Comparison of ENCODE assay signal across 28 cellular contexts in the genomic region with DNA sequence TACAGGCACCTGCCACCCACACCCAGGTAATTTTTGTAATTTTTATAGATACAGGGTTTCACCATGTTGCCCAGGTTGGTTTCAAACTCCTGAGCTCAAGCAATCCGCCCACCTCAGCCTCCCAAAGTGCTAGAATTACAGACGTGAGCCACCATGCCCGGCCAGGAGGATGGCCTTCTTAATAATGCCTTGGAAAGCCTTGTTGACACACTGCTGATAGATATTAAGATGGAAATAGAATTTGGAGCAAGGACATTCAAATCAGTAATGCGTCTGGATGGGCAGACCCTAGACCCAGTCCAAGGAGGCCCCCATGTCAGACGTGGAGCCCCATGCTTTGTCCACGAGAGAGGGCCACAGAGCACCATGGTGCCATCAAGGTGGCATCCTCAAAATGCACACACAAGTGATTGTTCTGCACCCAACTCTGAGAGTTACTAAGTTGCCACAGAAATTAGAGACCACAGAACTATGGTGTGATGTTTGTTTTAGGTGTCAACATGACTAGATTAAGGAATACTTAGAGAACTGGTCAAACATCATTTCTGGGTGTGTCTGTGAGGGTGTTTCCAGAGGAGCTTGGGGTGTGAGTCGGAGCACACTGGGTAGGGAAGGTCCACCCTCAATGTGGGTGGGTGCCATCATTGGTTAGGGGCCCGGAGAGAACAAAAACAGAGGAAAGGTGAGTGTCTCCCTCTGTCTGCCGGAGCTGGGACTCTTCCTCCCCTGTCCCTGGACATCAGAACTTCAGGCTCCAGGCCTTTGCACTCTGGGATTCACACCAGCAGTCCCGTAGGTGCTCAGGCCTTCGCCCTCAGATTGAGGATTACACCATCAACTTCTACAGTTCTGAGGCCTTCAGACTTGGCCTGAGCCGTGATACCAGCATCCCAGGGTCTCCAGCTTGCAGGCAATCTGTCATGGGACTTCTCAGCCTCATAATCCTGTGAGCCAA. TPM values are rescaled to one million over a fixed set of nuclear protein-coding genes. Genes with fewer than 3 reads are reported as not detected.
DNase-seq lines count a peak whose midpoint lies in the region; ATAC-seq and TF ChIP-seq lines count a peak whose summit lies in the region.
"Had no signal": no experiment of that assay in that cellular context is flagged by ENCODE, and none has a peak within 500 bp of the region (broad histone marks: within the 10 kb centered on the region; RNA-seq: fewer than 3 reads in every experiment).

No MANE protein-coding gene starts in this region.

- no peak overlapping the region for H3K27ac ChIP-seq in GM23248
- no peak overlapping the region for H3K27ac ChIP-seq in adrenal gland
- H3K27ac ChIP-seq: esophagus squamous epithelium, prostate gland, tibial nerve had no signal

- no peaks in the 10 kb centered on the region for H3K4me1 ChIP-seq in GM23248 (ENCODE audit: insufficient read depth)
- H3K4me1 ChIP-seq in adrenal gland (replicated peaks in 1 of 2): no peaks in the 10 kb centered on the region
- H3K4me1 ChIP-seq: Caco-2, esophagus squamous epithelium, prostate gland had no signal

- H3K36me3 ChIP-seq in GM23248 (ENCODE audit: low read depth): no peaks in the 10 kb centered on the region
- no peaks in the 10 kb centered on the region for H3K36me3 ChIP-seq in adrenal gland (replicated peaks in 1 of 2)
- H3K36me3 ChIP-seq: esophagus squamous epithelium, prostate gland, tibial nerve had no signal

- no peaks in the 10 kb centered on the region for H3K4me1 Mint-ChIP-seq in activated T-cell treated with anti-CD3 and anti-CD28 coated beads, Interleukin-2, amount 50 U/mL, for 4 hours (ENCODE audit: low read depth)
- H3K4me1 Mint-ChIP-seq: activated CD4-positive, alpha-beta memory T cell treated with anti-CD3 and anti-CD28 coated beads, Interleukin-2, amount 10 ng/mL, durations not matched to agents 7 days and 5 days; activated naive CD4-positive, alpha-beta T cell treated with anti-CD3 and anti-CD28 coated beads, Interleukin-2, amount 10 ng/mL, durations not matched to agents 7 days and 5 days; central memory CD8-positive, alpha-beta T cell; IgD-negative memory B cell; T-helper 17 cell had no signal

- intact Hi-C loops in posterior vena cava (cut with DNase I): no loop called here
- intact Hi-C loops in adrenal gland (cut with DNase I): no loop called here

- H2AFZ ChIP-seq in GM23248: no peak overlapping the region

- no peaks in the 10 kb centered on the region for H3K36me3 Mint-ChIP-seq in activated T-cell treated with anti-CD3 and anti-CD28 coated beads, Interleukin-2, amount 50 U/mL, for 4 hours (ENCODE audit: insufficient read depth)
- H3K36me3 Mint-ChIP-seq: activated naive CD4-positive, alpha-beta T cell treated with anti-CD3 and anti-CD28 coated beads, Interleukin-2, amount 10 ng/mL, durations not matched to agents 7 days and 5 days; IgD-negative memory B cell had no signal

- H3K9me3 Mint-ChIP-seq in activated T-cell treated with anti-CD3 and anti-CD28 coated beads, Interleukin-2, amount 50 U/mL, for 4 hours: no peaks in the 10 kb centered on the region
- H3K9me3 Mint-ChIP-seq: activated CD4-positive, alpha-beta memory T cell treated with anti-CD3 and anti-CD28 coated beads, Interleukin-2, amount 10 ng/mL, durations not matched to agents 7 days and 5 days; activated naive CD4-positive, alpha-beta T cell treated with anti-CD3 and anti-CD28 coated beads, Interleukin-2, amount 10 ng/mL, durations not matched to agents 7 days and 5 days; central memory CD8-positive, alpha-beta T cell; IgD-negative memory B cell; stimulated activated naive CD8-positive, alpha-beta T cell treated with anti-CD3 and anti-CD28 coated beads, Interleukin-15, Interleukin-2, amounts not matched to agents 100 ng/mL and 50 ng/mL, for 24 hours had no signal

- H3K4me3 Mint-ChIP-seq in activated T-cell treated with anti-CD3 and anti-CD28 coated beads, Interleukin-2, amount 50 U/mL, for 4 hours: no peak overlapping the region
- H3K4me3 Mint-ChIP-seq: activated CD4-positive, alpha-beta memory T cell treated with anti-CD3 and anti-CD28 coated beads, Interleukin-2, amount 10 ng/mL, durations not matched to agents 7 days and 5 days; activated naive CD4-positive, alpha-beta T cell treated with anti-CD3 and anti-CD28 coated beads, Interleukin-2, amount 10 ng/mL, durations not matched to agents 7 days and 5 days; central memory CD8-positive, alpha-beta T cell; IgD-negative memory B cell; stimulated activated naive CD8-positive, alpha-beta T cell treated with anti-CD3 and anti-CD28 coated beads, Interleukin-15, Interleukin-2, amounts not matched to agents 100 ng/mL and 50 ng/mL, for 24 hours; T-helper 17 cell had no signal

- H3K4me3 ChIP-seq in GM23248 (no peak overlapping the region), adrenal gland (no peak overlapping the region)
- H3K4me3 ChIP-seq: esophagus squamous epithelium, mucosa of descending colon, prostate gland, tibial nerve had no signal

- WGBS in GM23248 (ENCODE audit: low coverage in 1 of 2, low lambda C conversion rate in 2 of 2, missing lambda C conversion rate in 2 of 2), 2 experiments: 38 to 39% methylated on average over 12 of the region's 12 CpGs
- WGBS in adrenal gland, 4 donors: 72 to 76% (median 74%) methylated on average over 11 to 12 of the region's 12 CpGs

- H3K9me2 ChIP-seq in GM23248 (ENCODE audit: insufficient read depth): no peaks in the 10 kb centered on the region

- H4K20me1 ChIP-seq in GM23248 (ENCODE audit: insufficient read depth): no peaks in the 10 kb centered on the region

- in situ Hi-C loops in GM23248 (cut with MboI): no loop called here

- ATAC-seq in esophagus mucosa: peak; percentile 68
- ATAC-seq in activated T-cell treated with anti-CD3 and anti-CD28 coated beads, Interleukin-2, amount 50 U/mL, for 4 hours: no peak
- ATAC-seq: left lobe of liver, mucosa of descending colon, T-helper 17 cell had no signal

- DNase-seq in GM23248: peak; percentile 11
- DNase-seq in HuH-7 (ENCODE audit: low spot score): peak; percentile 39
- peak; percentile 31 for DNase-seq in posterior vena cava (ENCODE audit: low spot score)
- DNase-seq in COR-L47 (lab: John Stamatoyannopoulos, UW): no peak
- no peak for DNase-seq in activated T-cell treated with anti-CD3 and anti-CD28 coated beads, Interleukin-2, amount 50 U/mL, for 4 hours
- no peak for DNase-seq in adrenal gland
- DNase-seq: activated CD4-positive, alpha-beta memory T cell treated with anti-CD3 and anti-CD28 coated beads, Interleukin-2, amount 10 ng/mL, durations not matched to agents 7 days and 5 days; activated naive CD4-positive, alpha-beta T cell treated with anti-CD3 and anti-CD28 coated beads, Interleukin-2, amount 10 ng/mL, durations not matched to agents 7 days and 5 days; activated T-cell treated with anti-CD3 and anti-CD28 coated beads, Interleukin-2, amount 50 U/mL, for 1 hour; anterior cingulate cortex; effector CD4-positive, alpha-beta T cell; esophagus squamous epithelium; MM.1S; mucosa of descending colon; NCI-H1694; NCI-H2227 treated with DMSO at 0.1 percent for 48 hours; NCI-H774; SHP77 treated with DMSO at 0.1 percent for 48 hours; stimulated activated CD4-positive, alpha-beta T cell treated with anti-CD3 and anti-CD28 coated beads, Interleukin-4, amount 100 ng/mL, for 24 hours; T-helper 17 cell had no signal

- H3K9me3 ChIP-seq in GM23248 (ENCODE audit: low read depth): no peaks in the 10 kb centered on the region
- no peaks in the 10 kb centered on the region for H3K9me3 ChIP-seq in adrenal gland (replicated peaks in 1 of 3)
- H3K9me3 ChIP-seq: Caco-2, esophagus squamous epithelium, mucosa of descending colon, prostate gland, tibial nerve had no signal

- no peaks in the 10 kb centered on the region; the same call in 1 of the 2 replicates for H3K27me3 ChIP-seq in GM23248 (replicated peaks; ENCODE audit: insufficient read depth)
- no peaks in the 10 kb centered on the region for H3K27me3 ChIP-seq in adrenal gland
- H3K27me3 ChIP-seq: esophagus squamous epithelium, tibial nerve had no signal

- no peak overlapping the region for H3K9ac ChIP-seq in GM23248

- no peaks in the 10 kb centered on the region for H3F3A ChIP-seq in GM23248 (ENCODE audit: insufficient read depth)

- no peak for TF ChIP-seq CTCF in adrenal gland (IDR thresholded peaks at IDR 0.05)

- no peaks in the 10 kb centered on the region for H3K27me3 Mint-ChIP-seq in activated T-cell treated with anti-CD3 and anti-CD28 coated beads, Interleukin-2, amount 50 U/mL, for 4 hours (ENCODE audit: low read depth)
- H3K27me3 Mint-ChIP-seq: activated CD4-positive, alpha-beta memory T cell treated with anti-CD3 and anti-CD28 coated beads, Interleukin-2, amount 10 ng/mL, durations not matched to agents 7 days and 5 days had no signal

- H3K4me2 ChIP-seq in GM23248 (ENCODE audit: unreplicated experiment): no peak overlapping the region

- TF ChIP-seq POLR2A in adrenal gland (IDR thresholded peaks at IDR 0.05): no peak

- H3K79me2 ChIP-seq in GM23248 (ENCODE audit: insufficient read depth): no peaks in the 10 kb centered on the region

RNA-seq across cellular contexts. Expression of gene EBF3, which starts 34.5 kb away (rescaled TPM):
- total RNA-seq in GM23248 (2014; rRNA removed; shearing (Covaris generic)): 0.25 and 0.43 TPM in 2 replicates
- 0.06 and 0.15 TPM in 2 replicates for polyA plus RNA-seq in GM23248 (2016; fragmentation: Nextera tagmentation; extraction: Ambion mirVana)
- total RNA-seq in esophagus mucosa: 0.44 TPM
- total RNA-seq in posterior vena cava: 1 to 10 TPM; 8.7 to 9.1 TPM
- not detected for total RNA-seq in activated T-cell treated with anti-CD3 and anti-CD28 coated beads, Interleukin-2, amount 50 U/mL, for 4 hours
- total RNA-seq in adrenal gland: 1 to 10 TPM in 1 of 8 donors, under 1 TPM in 6, not detected in 1; 0.12 to 1.2 (median 0.47) TPM
- polyA plus RNA-seq in adrenal gland: 1 to 10 TPM in 1 of 3 donors, under 1 TPM in 2; 0.31 to 2.2 (median 0.72) TPM
- total RNA-seq: activated CD4-positive, alpha-beta memory T cell treated with anti-CD3 and anti-CD28 coated beads, Interleukin-2, amount 10 ng/mL, durations not matched to agents 7 days and 5 days; left lobe of liver; T-helper 17 cell had no signal
- polyA plus RNA-seq: IgD-negative memory B cell had no signal

Comparison
In these comparisons a context has a peak if more than half of its experiments do, and no peak if none do; other contexts are left out.
1. DNase-seq: peak in GM23248 (single experiment), HuH-7 (single experiment) and posterior vena cava (single experiment); none in COR-L47 (single experiment), activated T-cell treated with anti-CD3 and anti-CD28 coated beads, Interleukin-2, amount 50 U/mL, for 4 hours (single experiment) and adrenal gland (0 of 7).